8 cellular contexts compared by ENCODE assay signal in genomic region chr11:130448416-130449068, GRCh38. TPM values are rescaled to one million over a fixed set of nuclear protein-coding genes. Genes with fewer than 3 reads are reported as not detected.
DNase-seq lines count a peak whose midpoint lies in the region; ATAC-seq, FAIRE-seq and TF ChIP-seq lines count a peak whose summit lies in the region.

A gene with protein sequence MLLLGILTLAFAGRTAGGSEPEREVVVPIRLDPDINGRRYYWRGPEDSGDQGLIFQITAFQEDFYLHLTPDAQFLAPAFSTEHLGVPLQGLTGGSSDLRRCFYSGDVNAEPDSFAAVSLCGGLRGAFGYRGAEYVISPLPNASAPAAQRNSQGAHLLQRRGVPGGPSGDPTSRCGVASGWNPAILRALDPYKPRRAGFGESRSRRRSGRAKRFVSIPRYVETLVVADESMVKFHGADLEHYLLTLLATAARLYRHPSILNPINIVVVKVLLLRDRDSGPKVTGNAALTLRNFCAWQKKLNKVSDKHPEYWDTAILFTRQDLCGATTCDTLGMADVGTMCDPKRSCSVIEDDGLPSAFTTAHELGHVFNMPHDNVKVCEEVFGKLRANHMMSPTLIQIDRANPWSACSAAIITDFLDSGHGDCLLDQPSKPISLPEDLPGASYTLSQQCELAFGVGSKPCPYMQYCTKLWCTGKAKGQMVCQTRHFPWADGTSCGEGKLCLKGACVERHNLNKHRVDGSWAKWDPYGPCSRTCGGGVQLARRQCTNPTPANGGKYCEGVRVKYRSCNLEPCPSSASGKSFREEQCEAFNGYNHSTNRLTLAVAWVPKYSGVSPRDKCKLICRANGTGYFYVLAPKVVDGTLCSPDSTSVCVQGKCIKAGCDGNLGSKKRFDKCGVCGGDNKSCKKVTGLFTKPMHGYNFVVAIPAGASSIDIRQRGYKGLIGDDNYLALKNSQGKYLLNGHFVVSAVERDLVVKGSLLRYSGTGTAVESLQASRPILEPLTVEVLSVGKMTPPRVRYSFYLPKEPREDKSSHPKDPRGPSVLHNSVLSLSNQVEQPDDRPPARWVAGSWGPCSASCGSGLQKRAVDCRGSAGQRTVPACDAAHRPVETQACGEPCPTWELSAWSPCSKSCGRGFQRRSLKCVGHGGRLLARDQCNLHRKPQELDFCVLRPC (plus strand): TSS chr11:130448645. CDS start chr11:130448974, 329 bp downstream.

- H3K27me3 ChIP-seq in CD8-positive, alpha-beta memory T cell (ENCODE audit: insufficient read depth, low read length, poor library complexity, severe bottlenecking), result peaks cover 3% of the 10 kb centered on the region
- H3K27me3 ChIP-seq in small intestine (ENCODE audit: control insufficient read depth in 2 of 2, insufficient read depth in 2 of 2, low read length in 2 of 2), result no peaks in the 10 kb centered on the region

- no TSS peak for BruUV-seq in MCF 10A (replicated peaks; lab: Mats Ljungman, UMichigan)

- peaks cover 3 to 17% (median 5%) of the 10 kb centered on the region in 3 donors for H3K4me1 Mint-ChIP-seq in CD8-positive, alpha-beta memory T cell
- no peaks in the 10 kb centered on the region for H3K4me1 Mint-ChIP-seq in MCF 10A (ENCODE audit: insufficient read depth, unreplicated experiment)

- H3K4me1 ChIP-seq in CD8-positive, alpha-beta memory T cell (ENCODE audit: insufficient read depth, low read length), result no peaks in the 10 kb centered on the region
- H3K4me1 ChIP-seq in small intestine (ENCODE audit: control insufficient read depth in 2 of 2, insufficient read depth in 1 of 2, low read depth in 1 of 2, low read length in 1 of 2), result peaks cover 0 to 2% of the 10 kb centered on the region in 2 donors

- POLR2A ChIA-PET in CD8-positive, alpha-beta memory T cell (lab: Charles Lee), result no interaction called here
- POLR2A ChIA-PET in MCF 10A (lab: Yijun Ruan, JAX), result interaction anchor here (0.6 to 1.2 kb wide), 3 partner anchors 15 to 412 kb away, joined by 3 to 4 read pairs (median 3); no protein-coding TSS in a partner anchor

- DNase-seq in CD8-positive, alpha-beta memory T cell, result no peak
- DNase-seq in NOMO-1 treated with dmso at 0.1 percent for 144 hours (lab: John Stamatoyannopoulos, UW; ENCODE audit: unreplicated experiment), result peak; percentile 49
- peak; percentile 89 for DNase-seq in MCF 10A (ENCODE audit: unreplicated experiment)
- peak; percentile 91 for DNase-seq in iPS-NIHi7 (ENCODE audit: extremely low spot score)
- DNase-seq in small intestine, result peak; percentile 70
- DNase-seq in central memory CD4-positive, alpha-beta T cell, result no peak

- peak within 1 kb of the TSS; percentile 32 to 88 (median 70) for H3K4me3 Mint-ChIP-seq in CD8-positive, alpha-beta memory T cell
- H3K4me3 Mint-ChIP-seq in MCF 10A (ENCODE audit: unreplicated experiment), result peak within 1 kb of the TSS; percentile 72

- intact Hi-C loops in MCF 10A (cut with micrococcal nuclease), result loop anchor here (2.0 kb wide), 1 partner anchor 188 kb away; no protein-coding TSS in a partner anchor

- 0 to 1% (median 0%) methylated on average over 52 to 57 of the region's 57 CpGs for WGBS in small intestine, 3 donors

- no peak within 1 kb of the TSS for H3K4me3 ChIP-seq in CD8-positive, alpha-beta memory T cell (ENCODE audit: low read length)
- peak within 1 kb of the TSS; percentile 34 to 47 for H3K4me3 ChIP-seq in small intestine (ENCODE audit: low read depth in 1 of 2, low read length in 2 of 2)

- CTCF ChIA-PET in CD8-positive, alpha-beta memory T cell (lab: Charles Lee), result no interaction called here
- CTCF ChIA-PET in MCF 10A (lab: Yijun Ruan, JAX), result interaction anchor here (0.6 to 25.6 kb wide), 9 partner anchors 15 to 417 kb away, joined by 3 to 1064 read pairs (median 3); no protein-coding TSS in a partner anchor

- H3K27ac ChIP-seq in CD8-positive, alpha-beta memory T cell (ENCODE audit: low read depth, low read length), result no peak within 1 kb of the TSS
- H3K27ac ChIP-seq in small intestine (ENCODE audit: low read depth in 1 of 2, low read length in 1 of 2), result peak within 1 kb of the TSS in 1 of 2 donors; percentile 70

- no peaks in the 10 kb centered on the region for H3K9me3 Mint-ChIP-seq in CD8-positive, alpha-beta memory T cell
- no peaks in the 10 kb centered on the region for H3K9me3 Mint-ChIP-seq in MCF 10A (ENCODE audit: unreplicated experiment)

- H3K27ac Mint-ChIP-seq in CD8-positive, alpha-beta memory T cell, result no peak within 1 kb of the TSS
- no peak within 1 kb of the TSS for H3K27ac Mint-ChIP-seq in MCF 10A (ENCODE audit: low read depth, unreplicated experiment)

- no peaks in the 10 kb centered on the region for H3K36me3 Mint-ChIP-seq in CD8-positive, alpha-beta memory T cell
- H3K36me3 Mint-ChIP-seq in MCF 10A (ENCODE audit: insufficient read depth, unreplicated experiment), result no peaks in the 10 kb centered on the region

- ATAC-seq in HG02798 (IDR thresholded peaks at IDR 0.05; ENCODE audit: poor library complexity, unreplicated experiment) (peak; percentile 43), GM19395 (IDR thresholded peaks at IDR 0.05; ENCODE audit: unreplicated experiment) (no peak)

- no peak for FAIRE-seq in small intestine (lab: Jason Lieb, UNC)

- no peaks in the 10 kb centered on the region for H3K36me3 ChIP-seq in CD8-positive, alpha-beta memory T cell (ENCODE audit: insufficient read depth, low read length)
- H3K36me3 ChIP-seq in small intestine (ENCODE audit: control insufficient read depth in 2 of 2, insufficient read depth in 2 of 2, low read length in 2 of 2), result no peaks in the 10 kb centered on the region

- no peaks in the 10 kb centered on the region for H3K9me3 ChIP-seq in CD8-positive, alpha-beta memory T cell (ENCODE audit: low read length)
- H3K9me3 ChIP-seq in small intestine (ENCODE audit: control insufficient read depth, low read depth), result no peaks in the 10 kb centered on the region

- no peak for TF ChIP-seq CTCF in MCF 10A (IDR thresholded peaks at IDR 0.05; ENCODE audit: unreplicated experiment)

- H3K27me3 Mint-ChIP-seq in CD8-positive, alpha-beta memory T cell, result peaks cover 26 to 43% of the 10 kb centered on the region in 2 donors
- no peaks in the 10 kb centered on the region for H3K27me3 Mint-ChIP-seq in MCF 10A (ENCODE audit: insufficient read depth, unreplicated experiment)

RNA-seq across cellular contexts. Expression of the gene that starts here (rescaled TPM):
- total RNA-seq in CD8-positive, alpha-beta memory T cell, result not detected
- not detected for polyA plus RNA-seq in CD8-positive, alpha-beta memory T cell
- 0.54 and 0.70 TPM in 2 replicates for total RNA-seq in MCF 10A (2022)
- polyA plus RNA-seq in small intestine, result 1 to 10 TPM in 1 of 3 donors, under 1 TPM in 1, not detected in 1; 0.27 to 7.2 TPM

Comparison
In these comparisons a context has a peak if more than half of its experiments do, and no peak if none do; other contexts are left out.
1. Peak in DNase-seq in MCF 10A; RNA of the gene not detected or under 1 TPM.
2. DNase-seq: peak in NOMO-1 treated with dmso at 0.1 percent for 144 hours (single experiment), iPS-NIHi7 (single experiment) and small intestine (single experiment); none in CD8-positive, alpha-beta memory T cell (0 of 5) and central memory CD4-positive, alpha-beta T cell (single experiment).